18 cellular contexts compared by ENCODE assay signal in genomic region chr12:5466521-5466960, GRCh38. TPM values are rescaled to one million over a fixed set of nuclear protein-coding genes. Genes with fewer than 3 reads are reported as not detected.
A peak's percentile ranks its signal among the peaks of the same experiment; 100 is the strongest.
DNase-seq lines count a peak whose midpoint lies in the region; ATAC-seq, FAIRE-seq and TF ChIP-seq lines count a peak whose summit lies in the region.
"Had no signal": no experiment of that assay in that cellular context is flagged by ENCODE, and none has a peak within 500 bp of the region (broad histone marks: within the 10 kb centered on the region; RNA-seq: fewer than 3 reads in every experiment).

No MANE protein-coding gene starts in this region.

- H3K4me3 Mint-ChIP-seq in immature natural killer cell = no peak overlapping the region
- H3K4me3 Mint-ChIP-seq: H9 had no signal

- H3K4me1 ChIP-seq in left lung = no peaks in the 10 kb centered on the region
- H3K4me1 ChIP-seq: Caco-2 had no signal

- H3K9me3 ChIP-seq in left lung = no peaks in the 10 kb centered on the region
- H3K9me3 ChIP-seq: Caco-2 had no signal

- TF ChIP-seq CTCF in AG04449 (IDR thresholded peaks at IDR 0.05; ENCODE audit: insufficient read depth, low read length, missing control alignments) (no peak), bronchial epithelial cell (IDR thresholded peaks at IDR 0.05; ENCODE audit: insufficient read depth, low read length, severe bottlenecking) (no peak), left lung (IDR thresholded peaks at IDR 0.05) (no peak)

- H3K27me3 Mint-ChIP-seq in immature natural killer cell (ENCODE audit: low read depth in 3 of 3) = peaks cover 3 to 5% (median 3%) of the 10 kb centered on the region in 3 donors

- H3K36me3 ChIP-seq in bronchial epithelial cell (ENCODE audit: control insufficient read depth, insufficient read depth, low read length) (no peaks in the 10 kb centered on the region), left lung (no peaks in the 10 kb centered on the region)

- POLR2A ChIA-PET in AG04449 (lab: Yijun Ruan, JAX) = no interaction called here

- CTCF ChIA-PET in AG04449 (lab: Yijun Ruan, JAX) = interaction anchor here (1.0 kb wide), 2 partner anchors 38 to 183 kb away, joined by 3 to 5 read pairs; no protein-coding TSS in a partner anchor

- no peaks in the 10 kb centered on the region for H3K4me1 Mint-ChIP-seq in immature natural killer cell

- intact Hi-C loops in left lung (cut with DNase I) = no loop called here

- no peaks in the 10 kb centered on the region for H3K9me3 Mint-ChIP-seq in immature natural killer cell

- no peak for FAIRE-seq in bronchial epithelial cell (lab: Jason Lieb, UNC)

- no peaks in the 10 kb centered on the region for H3K36me3 Mint-ChIP-seq in immature natural killer cell

- H3K27me3 ChIP-seq in bronchial epithelial cell (ENCODE audit: control insufficient read depth, insufficient read depth, low read length) (no peaks in the 10 kb centered on the region), left lung (no peaks in the 10 kb centered on the region)

- no peak overlapping the region for H3K4me3 ChIP-seq in AG04449 (ENCODE audit: low read depth, low read length)
- no peak overlapping the region for H3K4me3 ChIP-seq in bronchial epithelial cell (ENCODE audit: low read depth, low read length)
- H3K4me3 ChIP-seq in left lung = no peak overlapping the region

- ATAC-seq in left lung = peak; percentile 25
- no peak for ATAC-seq in HG03521 (IDR thresholded peaks at IDR 0.05; ENCODE audit: unreplicated experiment)

- DNase-seq in AG04449 (ENCODE audit: low read depth, low spot score) (peak; percentile 23), EL (peak; percentile 51), bronchial epithelial cell (ENCODE audit: low read depth) (peak; percentile 58), left lung (no peak), dedifferentiated amniotic fluid mesenchymal stem cell (ENCODE audit: extremely low spot score) (no peak), immature natural killer cell (no peak), caudate nucleus (lab: John Stamatoyannopoulos, UW) (no peak)
- DNase-seq: Caco-2; DMS153; H9; MV-4-11; NCI-H1417; NCI-H1930; NCI-H2171; NCI-H446 treated with DMSO at 0.1 percent for 48 hours; NK-92 treated with Interleukin-12 subunit alpha and Interleukin-12 subunit beta, amount 100 ng/mL, for 24 hours; SIG-M5 had no signal

- no peak overlapping the region for H3K27ac Mint-ChIP-seq in immature natural killer cell

- no peak overlapping the region for H3K27ac ChIP-seq in left lung
- H3K27ac ChIP-seq in caudate nucleus (ENCODE audit: low read depth, low read length) = no peak overlapping the region

RNA-seq across cellular contexts. Expression of gene NTF3, which starts 34.6 kb away (rescaled TPM):
- total RNA-seq in bronchial epithelial cell (not detected in 2 replicates), left lung (under 1 TPM; 0.35 to 0.79 TPM)
- not detected for polyA plus RNA-seq in immature natural killer cell

Comparison
In these comparisons a context has a peak if more than half of its experiments do, and no peak if none do; other contexts are left out.
1. DNase-seq: peak in AG04449 (single experiment), EL (single experiment) and bronchial epithelial cell (single experiment); none in left lung (0 of 2), dedifferentiated amniotic fluid mesenchymal stem cell (single experiment), immature natural killer cell (0 of 3) and caudate nucleus (0 of 61).